In the genomic region with DNA sequence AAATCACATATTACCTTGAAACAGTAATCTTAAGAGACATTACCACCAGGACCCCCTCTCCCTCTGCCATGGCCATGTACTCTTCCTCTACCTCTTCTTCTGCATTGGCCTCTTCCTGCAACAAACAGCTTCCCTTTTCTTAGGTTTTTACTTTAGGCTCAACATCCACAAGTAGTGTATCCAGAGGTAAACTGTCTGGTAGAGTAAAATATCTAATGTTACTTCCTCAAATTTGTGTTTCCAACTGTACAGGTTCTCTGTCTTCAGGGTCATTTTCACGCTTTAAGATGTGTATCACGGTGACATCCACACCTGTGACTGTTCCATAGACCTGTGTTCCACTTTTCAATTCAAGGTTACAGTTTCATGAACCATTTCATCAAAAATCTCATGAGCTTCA, we compare ENCODE assay signal across 17 cellular contexts. TPM values are rescaled to one million over a fixed set of nuclear protein-coding genes. Genes with fewer than 3 reads are reported as not detected.
DNase-seq lines count a peak whose midpoint lies in the region; ATAC-seq and TF ChIP-seq lines count a peak whose summit lies in the region.
"Had no signal": no experiment of that assay in that cellular context is flagged by ENCODE, and none has a peak within 500 bp of the region (broad histone marks: within the 10 kb centered on the region; RNA-seq: fewer than 3 reads in every experiment).

No MANE protein-coding gene starts in this region.

- BruUV-seq in Caco-2 (replicated peaks; lab: Mats Ljungman, UMichigan), result no TSS peak

- peaks cover 14% of the 10 kb centered on the region for H3K9me3 Mint-ChIP-seq in activated naive CD8-positive, alpha-beta T cell (ENCODE audit: low read depth)
- H3K9me3 Mint-ChIP-seq in activated naive CD8-positive, alpha-beta T cell treated with anti-CD3 and anti-CD28 coated beads, Interleukin-2, amount 50 U/mL, for 24 hours, result no peaks in the 10 kb centered on the region
- peaks cover 20% of the 10 kb centered on the region for H3K9me3 Mint-ChIP-seq in activated naive CD8-positive, alpha-beta T cell treated with anti-CD3 and anti-CD28 coated beads for 36 hours
- H3K9me3 Mint-ChIP-seq in stimulated activated naive B cell treated with anti-CD40 and anti-IgM and Interleukin-4, amounts not matched to agents 10 μg/mL and 1 μg/mL and 100 μg/mL, for 72 hours, result no peaks in the 10 kb centered on the region
- no peaks in the 10 kb centered on the region for H3K9me3 Mint-ChIP-seq in Caco-2 (ENCODE audit: unreplicated experiment)

- no peaks in the 10 kb centered on the region for H3K9me3 ChIP-seq in Caco-2
- H3K9me3 ChIP-seq: esophagus muscularis mucosa had no signal

- H3K4me1 Mint-ChIP-seq in activated naive CD8-positive, alpha-beta T cell (ENCODE audit: low read depth), result peaks cover 70% of the 10 kb centered on the region
- peaks cover 56% of the 10 kb centered on the region for H3K4me1 Mint-ChIP-seq in activated naive CD8-positive, alpha-beta T cell treated with anti-CD3 and anti-CD28 coated beads, Interleukin-2, amount 50 U/mL, for 24 hours
- peaks cover 47% of the 10 kb centered on the region for H3K4me1 Mint-ChIP-seq in activated naive CD8-positive, alpha-beta T cell treated with anti-CD3 and anti-CD28 coated beads for 36 hours
- H3K4me1 Mint-ChIP-seq in stimulated activated naive B cell treated with anti-CD40 and anti-IgM and Interleukin-4, amounts not matched to agents 10 μg/mL and 1 μg/mL and 100 μg/mL, for 72 hours, result peaks cover 33 to 62% of the 10 kb centered on the region in 2 donors
- H3K4me1 Mint-ChIP-seq in Caco-2 (ENCODE audit: low read depth, unreplicated experiment), result no peaks in the 10 kb centered on the region

- no peaks in the 10 kb centered on the region for H3K36me3 ChIP-seq in Caco-2 (ENCODE audit: control insufficient read depth, insufficient read depth, low read length)
- H3K36me3 ChIP-seq: esophagus muscularis mucosa had no signal

- H3K4me3 ChIP-seq in Caco-2 (ENCODE audit: low read depth, low read length), result no peak overlapping the region
- H3K4me3 ChIP-seq: esophagus muscularis mucosa, lung had no signal

- intact Hi-C loops in Caco-2 (cut with micrococcal nuclease; ENCODE audit: unreplicated experiment), result no loop called here

- DNase-seq in activated naive CD8-positive, alpha-beta T cell treated with anti-CD3 and anti-CD28 coated beads, Interleukin-2, amount 50 U/mL, for 24 hours, result no peak
- DNase-seq in NOMO-1 treated with dmso at 0.1 percent for 144 hours (lab: John Stamatoyannopoulos, UW; ENCODE audit: unreplicated experiment) (peak; percentile 9), NCI-H226 (no peak), Caco-2 (no peak)
- DNase-seq in activated naive CD8-positive, alpha-beta T cell treated with anti-CD3 and anti-CD28 coated beads for 36 hours, result no peak
- DNase-seq in stimulated activated naive B cell treated with anti-CD40 and anti-IgM and Interleukin-4, amounts not matched to agents 10 μg/mL and 1 μg/mL and 100 μg/mL, for 72 hours, result no peak
- DNase-seq: activated CD4-positive, alpha-beta T cell treated with anti-CD3 and anti-CD28 coated beads for 1 hour; activated T-cell treated with anti-CD3 and anti-CD28 coated beads, Interleukin-2, amount 50 U/mL, for 4 hours; cortex of kidney; NCI-H1694 treated with DMSO at 0.1 percent for 48 hours; NCI-H524; right cardiac atrium; substantia nigra had no signal

- H3K4me3 Mint-ChIP-seq in activated naive CD8-positive, alpha-beta T cell, result no peak overlapping the region
- no peak overlapping the region for H3K4me3 Mint-ChIP-seq in activated naive CD8-positive, alpha-beta T cell treated with anti-CD3 and anti-CD28 coated beads, Interleukin-2, amount 50 U/mL, for 24 hours
- H3K4me3 Mint-ChIP-seq in activated naive CD8-positive, alpha-beta T cell treated with anti-CD3 and anti-CD28 coated beads for 36 hours, result no peak overlapping the region
- H3K4me3 Mint-ChIP-seq in stimulated activated naive B cell treated with anti-CD40 and anti-IgM and Interleukin-4, amounts not matched to agents 10 μg/mL and 1 μg/mL and 100 μg/mL, for 72 hours, result no peak overlapping the region
- H3K4me3 Mint-ChIP-seq in Caco-2 (ENCODE audit: unreplicated experiment), result no peak overlapping the region
- H3K4me3 Mint-ChIP-seq: activated T-cell treated with anti-CD3 and anti-CD28 coated beads, Interleukin-2, amount 50 U/mL, for 4 hours had no signal

- H3K36me3 Mint-ChIP-seq in activated naive CD8-positive, alpha-beta T cell, result peaks cover 4% of the 10 kb centered on the region
- peaks cover 20% of the 10 kb centered on the region for H3K36me3 Mint-ChIP-seq in activated naive CD8-positive, alpha-beta T cell treated with anti-CD3 and anti-CD28 coated beads, Interleukin-2, amount 50 U/mL, for 24 hours (ENCODE audit: low read depth)
- peaks cover 46% of the 10 kb centered on the region for H3K36me3 Mint-ChIP-seq in activated naive CD8-positive, alpha-beta T cell treated with anti-CD3 and anti-CD28 coated beads for 36 hours
- H3K36me3 Mint-ChIP-seq in stimulated activated naive B cell treated with anti-CD40 and anti-IgM and Interleukin-4, amounts not matched to agents 10 μg/mL and 1 μg/mL and 100 μg/mL, for 72 hours, result peaks cover 20 to 43% of the 10 kb centered on the region in 2 donors
- no peaks in the 10 kb centered on the region for H3K36me3 Mint-ChIP-seq in Caco-2 (ENCODE audit: insufficient read depth, unreplicated experiment)

- H3K27ac Mint-ChIP-seq in activated naive CD8-positive, alpha-beta T cell, result peak overlapping the region; percentile 51
- H3K27ac Mint-ChIP-seq in activated naive CD8-positive, alpha-beta T cell treated with anti-CD3 and anti-CD28 coated beads, Interleukin-2, amount 50 U/mL, for 24 hours, result no peak overlapping the region
- H3K27ac Mint-ChIP-seq in activated naive CD8-positive, alpha-beta T cell treated with anti-CD3 and anti-CD28 coated beads for 36 hours, result peak overlapping the region; percentile 3
- H3K27ac Mint-ChIP-seq in stimulated activated naive B cell treated with anti-CD40 and anti-IgM and Interleukin-4, amounts not matched to agents 10 μg/mL and 1 μg/mL and 100 μg/mL, for 72 hours, result no peak overlapping the region
- H3K27ac Mint-ChIP-seq in Caco-2 (ENCODE audit: unreplicated experiment), result no peak overlapping the region

- no peaks in the 10 kb centered on the region for H3K27me3 Mint-ChIP-seq in activated naive CD8-positive, alpha-beta T cell
- no peaks in the 10 kb centered on the region for H3K27me3 Mint-ChIP-seq in activated naive CD8-positive, alpha-beta T cell treated with anti-CD3 and anti-CD28 coated beads, Interleukin-2, amount 50 U/mL, for 24 hours
- H3K27me3 Mint-ChIP-seq in activated naive CD8-positive, alpha-beta T cell treated with anti-CD3 and anti-CD28 coated beads for 36 hours, result no peaks in the 10 kb centered on the region
- H3K27me3 Mint-ChIP-seq in stimulated activated naive B cell treated with anti-CD40 and anti-IgM and Interleukin-4, amounts not matched to agents 10 μg/mL and 1 μg/mL and 100 μg/mL, for 72 hours, result no peaks in the 10 kb centered on the region
- H3K27me3 Mint-ChIP-seq in Caco-2 (ENCODE audit: insufficient read depth, unreplicated experiment), result no peaks in the 10 kb centered on the region

- no peak for ATAC-seq in activated naive CD8-positive, alpha-beta T cell treated with anti-CD3 and anti-CD28 coated beads, Interleukin-2, amount 50 U/mL, for 24 hours
- ATAC-seq in stimulated activated naive B cell treated with anti-CD40 and anti-IgM and Interleukin-4, amounts not matched to agents 10 μg/mL and 1 μg/mL and 100 μg/mL, for 72 hours (replicated peaks), result peak; percentile 33 to 36
- ATAC-seq in GM18868 (IDR thresholded peaks at IDR 0.05; ENCODE audit: unreplicated experiment), result no peak
- ATAC-seq: right cardiac atrium had no signal

- no peak for TF ChIP-seq CTCF in Caco-2 (IDR thresholded peaks at IDR 0.05; ENCODE audit: insufficient read depth in 1 of 2, low read depth in 1 of 2, low read length in 1 of 2, severe bottlenecking in 1 of 2, unreplicated experiment in 1 of 2)

- POLR2A ChIA-PET in Caco-2 (lab: Charles Lee), result no interaction called here

- no peaks in the 10 kb centered on the region for H3K27me3 ChIP-seq in Caco-2 (replicated peaks; ENCODE audit: control insufficient read depth, insufficient read depth, low read length)
- H3K27me3 ChIP-seq: esophagus muscularis mucosa had no signal

- CTCF ChIA-PET in Caco-2 (lab: Charles Lee), result no interaction called here

- H3K4me1 ChIP-seq in Caco-2, result no peaks in the 10 kb centered on the region

RNA-seq across cellular contexts. Expression of a gene that starts 13.4 kb away (rescaled TPM):
- 10 to 100 TPM; 30.1 to 31.7 TPM for total RNA-seq in activated naive CD8-positive, alpha-beta T cell treated with anti-CD3 and anti-CD28 coated beads for 36 hours
- 11.5 and 11.7 TPM in 2 replicates for total RNA-seq in Caco-2 (2022)

Comparison
In these comparisons a context has a peak if more than half of its experiments do, and no peak if none do; other contexts are left out.
1. H3K27ac Mint-ChIP-seq: peak in activated naive CD8-positive, alpha-beta T cell (single experiment) and activated naive CD8-positive, alpha-beta T cell treated with anti-CD3 and anti-CD28 coated beads for 36 hours (single experiment); none in activated naive CD8-positive, alpha-beta T cell treated with anti-CD3 and anti-CD28 coated beads, Interleukin-2, amount 50 U/mL, for 24 hours (single experiment), stimulated activated naive B cell treated with anti-CD40 and anti-IgM and Interleukin-4, amounts not matched to agents 10 μg/mL and 1 μg/mL and 100 μg/mL, for 72 hours (single experiment) and Caco-2 (single experiment).
2. ATAC-seq: peak in stimulated activated naive B cell treated with anti-CD40 and anti-IgM and Interleukin-4, amounts not matched to agents 10 μg/mL and 1 μg/mL and 100 μg/mL, for 72 hours (2 of 2); none in activated naive CD8-positive, alpha-beta T cell treated with anti-CD3 and anti-CD28 coated beads, Interleukin-2, amount 50 U/mL, for 24 hours (single experiment) and GM18868 (single experiment).